8 cellular contexts compared by ENCODE assay signal in the genomic region with DNA sequence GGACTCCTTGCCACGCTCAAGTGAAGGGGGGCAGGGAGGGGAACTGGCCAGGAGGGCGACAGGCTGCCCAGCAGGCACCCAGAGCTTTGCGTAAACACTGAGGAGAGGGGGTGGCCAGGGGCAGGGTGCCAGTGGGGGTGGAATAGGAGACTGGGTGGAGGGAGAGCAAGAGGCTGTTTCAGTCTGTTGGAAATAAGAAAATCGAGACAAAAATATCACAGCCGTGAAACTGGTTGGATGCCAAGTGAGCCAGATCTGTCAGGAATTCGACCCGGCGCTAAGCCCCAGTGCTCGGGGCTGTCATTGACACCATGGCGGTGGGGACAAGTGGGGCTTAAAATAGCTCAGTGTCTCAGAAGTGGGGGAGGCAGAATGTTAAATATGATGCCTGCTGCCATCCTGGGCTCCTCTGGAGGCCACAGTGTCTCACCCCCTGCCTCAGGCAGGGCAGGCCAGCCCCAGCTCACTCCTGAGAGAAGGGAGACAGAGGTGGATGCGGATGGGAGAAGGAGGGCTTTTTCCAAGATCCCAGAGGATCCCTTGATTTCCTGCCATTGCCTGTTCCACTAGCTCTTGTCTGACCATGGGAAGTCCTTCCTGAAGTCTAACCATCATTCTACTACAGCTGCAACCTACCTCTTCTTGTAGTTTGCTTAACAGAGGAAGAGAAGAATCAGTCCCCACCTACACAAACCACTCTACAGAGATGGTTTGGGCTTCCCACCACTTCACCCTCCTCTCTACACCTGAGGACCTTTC. TPM values are rescaled to one million over a fixed set of nuclear protein-coding genes. Genes with fewer than 3 reads are reported as not detected.
DNase-seq lines count a peak whose midpoint lies in the region; ATAC-seq and TF ChIP-seq lines count a peak whose summit lies in the region.
"Had no signal": no experiment of that assay in that cellular context is flagged by ENCODE, and none has a peak within 500 bp of the region (broad histone marks: within the 10 kb centered on the region; RNA-seq: fewer than 3 reads in every experiment).

No MANE protein-coding gene starts in this region.

- H3K27me3 ChIP-seq in endodermal cell (ENCODE audit: control insufficient read depth, insufficient read depth, low read length, poor library complexity, severe bottlenecking) (no peaks in the 10 kb centered on the region), skeletal muscle tissue (ENCODE audit: control insufficient read depth in 3 of 3, insufficient read depth in 3 of 3, low read length in 3 of 3) (no peaks in the 10 kb centered on the region)

- no peaks in the 10 kb centered on the region for H3K4me1 ChIP-seq in endodermal cell (ENCODE audit: control insufficient read depth, insufficient read depth, low read length)
- H3K4me1 ChIP-seq in skeletal muscle tissue (ENCODE audit: control insufficient read depth in 3 of 3, insufficient read depth in 3 of 3, low read length in 3 of 3): peaks cover 57 to 79% (median 59%) of the 10 kb centered on the region in 3 donors

- no peak overlapping the region for H3K9ac ChIP-seq in endodermal cell (ENCODE audit: extremely low read depth, low read length, poor library complexity, severe bottlenecking)
- peak overlapping the region; percentile 63 to 69 (median 66) for H3K9ac ChIP-seq in skeletal muscle tissue (ENCODE audit: low read depth in 1 of 3, low read length in 3 of 3)

- H3K27ac Mint-ChIP-seq in endodermal cell: peak overlapping the region; percentile 25

- H3K36me3 ChIP-seq in endodermal cell (ENCODE audit: control insufficient read depth, insufficient read depth, low read length): peaks cover 5% of the 10 kb centered on the region
- H3K36me3 ChIP-seq in skeletal muscle tissue (ENCODE audit: control insufficient read depth in 3 of 3, insufficient read depth in 3 of 3, low read length in 3 of 3): peaks cover 0 to 5% (median 0%) of the 10 kb centered on the region in 3 donors

- no peak for TF ChIP-seq CTCF in endodermal cell (conservative IDR thresholded peaks at IDR 0.05)

- no peak overlapping the region for H3K4me3 Mint-ChIP-seq in endodermal cell

- H3K27me3 Mint-ChIP-seq in endodermal cell (ENCODE audit: insufficient read depth): no peaks in the 10 kb centered on the region

- peaks cover 15% of the 10 kb centered on the region for H3K4me1 Mint-ChIP-seq in endodermal cell

- WGBS in endodermal cell (ENCODE audit: insufficient coverage in 1 of 2, insufficient read length in 1 of 2), 2 experiments: 89 to 91% methylated on average over 10 to 11 of the region's 11 CpGs

- no peaks in the 10 kb centered on the region for H3K9me3 Mint-ChIP-seq in endodermal cell

- no peak for ATAC-seq in GM18511 (IDR thresholded peaks at IDR 0.05; ENCODE audit: unreplicated experiment)

- H3K9me3 ChIP-seq in endodermal cell (ENCODE audit: control insufficient read depth, low read length) (no peaks in the 10 kb centered on the region), skeletal muscle tissue (ENCODE audit: control insufficient read depth in 3 of 3, low read length in 3 of 3) (no peaks in the 10 kb centered on the region)

- DNase-seq in NCI-H2081 (lab: John Stamatoyannopoulos, UW): peak; percentile 15 to 47
- no peak for DNase-seq in NCI-H2081 treated with DMSO at 0.1 percent for 48 hours (lab: John Stamatoyannopoulos, UW)
- no peak for DNase-seq in endodermal cell
- DNase-seq in MV-4-11 (lab: John Stamatoyannopoulos, UW): no peak
- DNase-seq: ACHN; activated CD4-positive, alpha-beta T cell treated with anti-CD3 and anti-CD28 coated beads, Interleukin-2, amount 50 U/mL, for 1 hour had no signal

- H3K36me3 Mint-ChIP-seq in endodermal cell (ENCODE audit: low read depth): peaks cover 36% of the 10 kb centered on the region

- H3K4me3 ChIP-seq in endodermal cell (ENCODE audit: low read length) (no peak overlapping the region), skeletal muscle tissue (ENCODE audit: low read length in 3 of 3) (peak overlapping the region; percentile 31 to 60 (median 46))

- no peak overlapping the region for H3K27ac ChIP-seq in endodermal cell (ENCODE audit: low read depth, low read length)
- peak overlapping the region; percentile 99 for H3K27ac ChIP-seq in skeletal muscle tissue (ENCODE audit: low read depth, low read length)

RNA-seq across cellular contexts. Expression of gene PNMT, which starts 9.5 kb away (rescaled TPM):
- total RNA-seq in endodermal cell (1 to 10 TPM in 1 of 2 donors, under 1 TPM in 1; 0.55 to 1.0 TPM), skeletal muscle tissue (0.52 TPM)
- 0.71 TPM for polyA plus RNA-seq in endodermal cell (2013, experiment 1 of 2)
- polyA plus RNA-seq in endodermal cell (2013, experiment 2 of 2): 0.37 TPM

RNA-seq across cellular contexts. Expression of gene PGAP3, which starts 10.1 kb away (rescaled TPM):
- total RNA-seq in endodermal cell (10 to 100 TPM; 22.6 to 29.3 TPM), skeletal muscle tissue (7.3 TPM)
- polyA plus RNA-seq in endodermal cell (2013, experiment 1 of 2): 12.2 TPM
- 11.0 TPM for polyA plus RNA-seq in endodermal cell (2013, experiment 2 of 2)

RNA-seq across cellular contexts. Expression of gene TCAP, which starts 12.6 kb away (rescaled TPM):
- total RNA-seq in endodermal cell (1 to 10 TPM; 1.5 to 1.9 TPM), skeletal muscle tissue (78.8 TPM)
- 2.5 TPM for polyA plus RNA-seq in endodermal cell (2013, experiment 1 of 2)
- polyA plus RNA-seq in endodermal cell (2013, experiment 2 of 2): 2.1 TPM

RNA-seq across cellular contexts. Expression of gene ERBB2, which starts 22.1 kb away (rescaled TPM):
- 100 to 1,000 TPM; 110 to 133 TPM for total RNA-seq in endodermal cell
- polyA plus RNA-seq in endodermal cell (2013, experiment 1 of 2): 72.5 TPM
- polyA plus RNA-seq in endodermal cell (2013, experiment 2 of 2): 68.6 TPM
- 69.9 TPM for total RNA-seq in skeletal muscle tissue

RNA-seq across cellular contexts. Expression of gene STARD3, which starts 40.8 kb away (rescaled TPM):
- total RNA-seq in endodermal cell (10 to 100 TPM; 60.3 to 60.5 TPM), skeletal muscle tissue (11.5 TPM)
- 52.0 TPM for polyA plus RNA-seq in endodermal cell (2013, experiment 1 of 2)
- 54.0 TPM for polyA plus RNA-seq in endodermal cell (2013, experiment 2 of 2)

Comparison
In these comparisons a context has a peak if more than half of its experiments do, and no peak if none do; other contexts are left out.
1. DNase-seq: peak in NCI-H2081 (2 of 2); none in NCI-H2081 treated with DMSO at 0.1 percent for 48 hours (single experiment), endodermal cell (single experiment) and MV-4-11 (single experiment).
2. RNA of gene TCAP, which starts 12.6 kb away (total RNA-seq): 78.8 TPM in skeletal muscle tissue (single experiment); 1.5 to 1.9 TPM in endodermal cell; every median in the first group is over 10 times any median in the second.